ENCODE assay signal across 7 cellular contexts in genomic region chr19:58381460-58382220, GRCh38.
DNase-seq lines count a peak whose midpoint lies in the region; ATAC-seq lines count a peak whose summit lies in the region.

No MANE protein-coding gene starts in this region.

- ATAC-seq in stimulated activated naive CD8-positive, alpha-beta T cell treated with anti-CD3 and anti-CD28 coated beads, Interleukin-15, amount 100 ng/mL, for 72 hours, result no peak
- no peak for ATAC-seq in GM21737 (IDR thresholded peaks at IDR 0.05; ENCODE audit: unreplicated experiment)
- no peak for ATAC-seq in GM19351 (IDR thresholded peaks at IDR 0.05; ENCODE audit: unreplicated experiment)

- H3K27ac ChIP-seq in HUES6 (ENCODE audit: low read depth, low read length) (no peak overlapping the region), iPS-20b (ENCODE audit: low read length) (no peak overlapping the region)

- peak overlapping the region; percentile 85 for H3K27ac Mint-ChIP-seq in activated naive CD8-positive, alpha-beta T cell
- H3K27ac Mint-ChIP-seq in stimulated activated naive CD8-positive, alpha-beta T cell treated with anti-CD3 and anti-CD28 coated beads, Interleukin-15, amount 100 ng/mL, for 72 hours, result peak overlapping the region; percentile 91 to 92

- H3K4me1 ChIP-seq in HUES6 (ENCODE audit: control insufficient read depth, insufficient read depth, low read length) (peaks cover 13% of the 10 kb centered on the region), iPS-20b (ENCODE audit: insufficient read depth, low read length) (peaks cover 6% of the 10 kb centered on the region; the same call in 1 of the 2 replicates)

- no peaks in the 10 kb centered on the region for H3K36me3 ChIP-seq in HUES6 (ENCODE audit: control insufficient read depth, insufficient read depth, low read length)
- no peaks in the 10 kb centered on the region for H3K36me3 ChIP-seq in iPS-20b (ENCODE audit: insufficient read depth, low read depth, low read length)

- no peaks in the 10 kb centered on the region for H3K27me3 Mint-ChIP-seq in activated naive CD8-positive, alpha-beta T cell
- no peaks in the 10 kb centered on the region for H3K27me3 Mint-ChIP-seq in stimulated activated naive CD8-positive, alpha-beta T cell treated with anti-CD3 and anti-CD28 coated beads, Interleukin-15, amount 100 ng/mL, for 72 hours

- H3K4me3 ChIP-seq in HUES6 (ENCODE audit: low read depth, low read length), result peak overlapping the region; percentile 80
- H3K4me3 ChIP-seq in iPS-20b (ENCODE audit: low read length), result peak overlapping the region; percentile 84

- peak overlapping the region; percentile 96 for H3K4me3 Mint-ChIP-seq in activated naive CD8-positive, alpha-beta T cell
- peak overlapping the region; percentile 89 to 91 for H3K4me3 Mint-ChIP-seq in stimulated activated naive CD8-positive, alpha-beta T cell treated with anti-CD3 and anti-CD28 coated beads, Interleukin-15, amount 100 ng/mL, for 72 hours

- H3K36me3 Mint-ChIP-seq in activated naive CD8-positive, alpha-beta T cell, result no peaks in the 10 kb centered on the region

- H3K27me3 ChIP-seq in HUES6 (ENCODE audit: control insufficient read depth, insufficient read depth, low read length) (no peaks in the 10 kb centered on the region), iPS-20b (ENCODE audit: insufficient read depth, low read length) (no peaks in the 10 kb centered on the region)

- peaks cover 26% of the 10 kb centered on the region for H3K4me1 Mint-ChIP-seq in activated naive CD8-positive, alpha-beta T cell (ENCODE audit: low read depth)
- H3K4me1 Mint-ChIP-seq in stimulated activated naive CD8-positive, alpha-beta T cell treated with anti-CD3 and anti-CD28 coated beads, Interleukin-15, amount 100 ng/mL, for 72 hours, result peaks cover 51% of the 10 kb centered on the region

- H3K9me3 Mint-ChIP-seq in activated naive CD8-positive, alpha-beta T cell (ENCODE audit: low read depth), result no peaks in the 10 kb centered on the region
- no peaks in the 10 kb centered on the region for H3K9me3 Mint-ChIP-seq in stimulated activated naive CD8-positive, alpha-beta T cell treated with anti-CD3 and anti-CD28 coated beads, Interleukin-15, amount 100 ng/mL, for 72 hours

- H3K9me3 ChIP-seq in HUES6 (ENCODE audit: control insufficient read depth, insufficient read depth, low read depth, low read length), result no peaks in the 10 kb centered on the region
- H3K9me3 ChIP-seq in iPS-20b (ENCODE audit: insufficient read depth, low read depth, low read length), result no peaks in the 10 kb centered on the region

- H3K9ac ChIP-seq in HUES6 (ENCODE audit: low read length), result peak overlapping the region; percentile 59
- peak overlapping the region; percentile 48; the same call in 1 of the 2 replicates for H3K9ac ChIP-seq in iPS-20b (ENCODE audit: low read depth, low read length)

- no peak for DNase-seq in stimulated activated naive CD8-positive, alpha-beta T cell treated with anti-CD3 and anti-CD28 coated beads, Interleukin-15, amount 100 ng/mL, for 72 hours
- DNase-seq in hepatic stellate cell (ENCODE audit: low spot score), result no peak
